In genomic region chr15:99055555-99056134, GRCh38 we compare ENCODE assay signal across 21 cellular contexts. TPM values are rescaled to one million over a fixed set of nuclear protein-coding genes. Genes with fewer than 3 reads are reported as not detected.
A peak's percentile ranks its signal among the peaks of the same experiment; 100 is the strongest.
DNase-seq lines count a peak whose midpoint lies in the region; ATAC-seq and TF ChIP-seq lines count a peak whose summit lies in the region.
"Had no signal": no experiment of that assay in that cellular context is flagged by ENCODE, and none has a peak within 500 bp of the region (broad histone marks: within the 10 kb centered on the region; RNA-seq: fewer than 3 reads in every experiment).

No MANE protein-coding gene starts in this region.

- peaks cover 3% of the 10 kb centered on the region for H3K4me1 Mint-ChIP-seq in glutamatergic neuron (ENCODE audit: low read depth, unreplicated experiment)

- DNase-seq in right atrium auricular region (ENCODE audit: low spot score) (peak; percentile 46), right cardiac atrium (no peak), NCI-H524 (lab: John Stamatoyannopoulos, UW) (peak; percentile 46 to 71), glutamatergic neuron (no peak), psoas muscle (no peak), Kasumi-1 (lab: John Stamatoyannopoulos, UW) (no peak)
- DNase-seq: 8988T; C1 segment of cervical spinal cord; Calu3; CD4-positive, alpha-beta memory T cell; COR-L47; DMS53; DMS79 treated with DMSO at 0.1 percent for 48 hours; GF-D8; GOT3; HFFc6 had no signal

- H3K9me3 Mint-ChIP-seq in glutamatergic neuron (ENCODE audit: unreplicated experiment), result peaks cover 5% of the 10 kb centered on the region
- H3K9me3 Mint-ChIP-seq: HFFc6 had no signal

- intact Hi-C loops in right cardiac atrium (cut with DNase I), result loop anchor here in 1 of 4 donors (5.0 to 10.0 kb wide), 2 partner anchors 101 to 408 kb away; partner anchors contain the start of gene IGF1R
- intact Hi-C loops in psoas muscle (cut with DNase I), result loop anchor here in 1 of 2 donors (5.0 kb wide), 3 partner anchors 38 to 273 kb away; no protein-coding TSS in a partner anchor

- H3K36me3 ChIP-seq in right atrium auricular region, result no peaks in the 10 kb centered on the region
- no peaks in the 10 kb centered on the region for H3K36me3 ChIP-seq in psoas muscle (ENCODE audit: insufficient read depth in 1 of 2, low read depth in 1 of 2)
- H3K36me3 ChIP-seq: HAP-1 had no signal

- peaks cover 0 to 17% of the 10 kb centered on the region in 2 donors for H3K4me1 ChIP-seq in right atrium auricular region
- H3K4me1 ChIP-seq in right cardiac atrium (ENCODE audit: control insufficient read depth, insufficient read depth, low read length), result peaks cover 2% of the 10 kb centered on the region
- H3K4me1 ChIP-seq in psoas muscle, result peaks cover 18% of the 10 kb centered on the region

- TF ChIP-seq CTCF in right atrium auricular region (IDR thresholded peaks at IDR 0.05) (no peak), glutamatergic neuron (IDR thresholded peaks at IDR 0.05; ENCODE audit: partially characterized antibody, unreplicated experiment) (no peak), psoas muscle (IDR thresholded peaks at IDR 0.05) (no peak)

- peaks cover 5% of the 10 kb centered on the region for H3K27me3 Mint-ChIP-seq in glutamatergic neuron (ENCODE audit: unreplicated experiment)

- WGBS in right cardiac atrium, result 80% methylated on average over 6 of the region's 6 CpGs
- WGBS in psoas muscle, 3 donors, result 63 to 77% (median 74%) methylated on average over 6 of the region's 6 CpGs

- peak overlapping the region; percentile 38 for H3K27ac Mint-ChIP-seq in glutamatergic neuron (ENCODE audit: unreplicated experiment)
- H3K27ac Mint-ChIP-seq: CD4-positive, alpha-beta memory T cell; HFFc6 had no signal

- peak overlapping the region; percentile 89 to 91 for H3K27ac ChIP-seq in right atrium auricular region
- no peak overlapping the region for H3K27ac ChIP-seq in right cardiac atrium (ENCODE audit: low read length)
- peak overlapping the region; percentile 90 for H3K27ac ChIP-seq in psoas muscle

- H3K9me3 ChIP-seq in right atrium auricular region (no peaks in the 10 kb centered on the region), right cardiac atrium (ENCODE audit: control insufficient read depth, low read length) (no peaks in the 10 kb centered on the region), psoas muscle (no peaks in the 10 kb centered on the region)
- H3K9me3 ChIP-seq: HAP-1 had no signal

- H3K27me3 ChIP-seq in right atrium auricular region (no peaks in the 10 kb centered on the region), right cardiac atrium (ENCODE audit: control insufficient read depth, insufficient read depth) (no peaks in the 10 kb centered on the region), psoas muscle (ENCODE audit: insufficient read depth in 3 of 3, low read length in 2 of 3) (no peaks in the 10 kb centered on the region)

- no peak overlapping the region for H3K4me3 Mint-ChIP-seq in glutamatergic neuron (ENCODE audit: unreplicated experiment)
- H3K4me3 Mint-ChIP-seq: CD4-positive, alpha-beta memory T cell; HFFc6 had no signal

- H3K36me3 Mint-ChIP-seq in glutamatergic neuron (ENCODE audit: unreplicated experiment), result no peaks in the 10 kb centered on the region
- H3K36me3 Mint-ChIP-seq: CD4-positive, alpha-beta memory T cell had no signal

- H3K4me3 ChIP-seq in right atrium auricular region (no peak overlapping the region), right cardiac atrium (ENCODE audit: low read length) (no peak overlapping the region), psoas muscle (no peak overlapping the region)
- H3K4me3 ChIP-seq: HAP-1 had no signal

- no peak for ATAC-seq in right cardiac atrium
- ATAC-seq in psoas muscle, result no peak
- ATAC-seq in HG03442 (IDR thresholded peaks at IDR 0.05; ENCODE audit: unreplicated experiment), result no peak
- ATAC-seq in HG02678 (IDR thresholded peaks at IDR 0.05; ENCODE audit: unreplicated experiment), result no peak

RNA-seq across cellular contexts. Expression of gene PGPEP1L, which starts 48.1 kb away (rescaled TPM):
- total RNA-seq in right atrium auricular region, result 1 to 10 TPM in 1 of 2 donors, under 1 TPM in 1; 0.74 to 1.3 TPM
- total RNA-seq in right cardiac atrium, result 1 to 10 TPM in 3 of 4 donors, under 1 TPM in 1; 0.84 to 5.2 (median 2.6) TPM
- 6.1 TPM for polyA plus RNA-seq in right cardiac atrium
- total RNA-seq in glutamatergic neuron (ENCODE audit: unreplicated experiment), result not detected
- 1 to 10 TPM; 4.6 to 8.5 (median 6.7) TPM for total RNA-seq in psoas muscle
- polyA plus RNA-seq in psoas muscle, result 10 to 100 TPM in 2 of 3 donors, 1 to 10 TPM in 1; 3.8 to 16.9 (median 12.4) TPM
- total RNA-seq: A673; Calu3; CD4-positive, alpha-beta memory T cell; Daoy; HFFc6 had no signal
- polyA plus RNA-seq: CD4-positive, alpha-beta memory T cell had no signal

RNA-seq across cellular contexts. Expression of gene SYNM, which starts 49.2 kb away (rescaled TPM):
- total RNA-seq in right atrium auricular region (100 to 1,000 TPM; 211 to 258 TPM), right cardiac atrium (100 to 1,000 TPM; 184 to 463 (median 218) TPM), glutamatergic neuron (ENCODE audit: unreplicated experiment) (4.8 TPM), psoas muscle (100 to 1,000 TPM; 288 to 380 (median 349) TPM)
- polyA plus RNA-seq in right cardiac atrium (127 TPM), psoas muscle (100 to 1,000 TPM in 2 of 3 donors, 10 to 100 TPM in 1; 77.5 to 291 (median 121) TPM)

Comparison
In these comparisons a context has a peak if more than half of its experiments do, and no peak if none do; other contexts are left out.
1. DNase-seq: peak in right atrium auricular region (single experiment) and NCI-H524 (2 of 2); none in right cardiac atrium (0 of 3), glutamatergic neuron (single experiment), psoas muscle (0 of 2) and Kasumi-1 (0 of 2).
2. RNA of gene SYNM, which starts 49.2 kb away (total RNA-seq): 288 to 380 TPM in psoas muscle, 211 to 258 TPM in right atrium auricular region and 184 to 463 TPM in right cardiac atrium; 4.8 TPM in glutamatergic neuron (single experiment); every median in the first group is over 10 times any median in the second.